Comparison of ENCODE assay signal across 10 cellular contexts in the genomic region with DNA sequence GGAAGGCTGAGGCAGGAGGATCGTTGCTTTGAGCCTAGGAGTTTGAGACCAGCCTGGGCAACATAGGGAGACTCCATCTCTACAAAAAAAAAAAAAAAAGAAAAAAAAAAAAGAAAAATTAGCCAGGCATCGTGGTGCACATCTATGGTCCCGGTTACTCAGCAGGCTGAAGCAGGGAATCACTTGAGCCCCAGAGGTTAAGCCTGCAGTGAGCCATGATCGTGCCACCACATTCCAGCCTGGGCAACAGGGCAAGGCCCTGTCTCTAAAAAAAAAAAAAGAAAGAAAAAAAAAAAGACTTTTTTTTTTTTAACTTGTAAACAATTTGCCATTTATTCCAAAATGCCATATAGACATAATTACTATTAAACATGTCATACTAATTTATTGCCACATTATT.
A peak's percentile ranks its signal among the peaks of the same experiment; 100 is the strongest.
DNase-seq lines count a peak whose midpoint lies in the region; ATAC-seq and TF ChIP-seq lines count a peak whose summit lies in the region.
"Had no signal": no experiment of that assay in that cellular context is flagged by ENCODE, and none has a peak within 500 bp of the region (broad histone marks: within the 10 kb centered on the region; RNA-seq: fewer than 3 reads in every experiment).

No MANE protein-coding gene starts in this region.

- H3K27ac Mint-ChIP-seq in activated naive CD4-positive, alpha-beta T cell treated with anti-CD3 and anti-CD28 coated beads for 36 hours, result peak overlapping the region; percentile 97
- H3K27ac Mint-ChIP-seq in activated T-helper 2 cell treated with anti-CD3 and anti-CD28 coated beads, Interferon-gamma antibody, Interleukin-2, Interleukin-4, amounts not matched to agents 10 μg/mL and 5 μg/mL and 100 μg/mL, durations not matched to agents 14 hours and 24 hours and 36 hours, result peak overlapping the region; percentile 97

- peaks cover 17 to 31% of the 10 kb centered on the region in 2 donors for H3K4me1 ChIP-seq in muscle layer of duodenum (ENCODE audit: control insufficient read depth in 1 of 2, insufficient read depth in 2 of 2, low read length in 2 of 2)
- peaks cover 49 to 73% of the 10 kb centered on the region in 2 donors for H3K4me1 ChIP-seq in thyroid gland

- DNase-seq in activated naive CD4-positive, alpha-beta T cell treated with anti-CD3 and anti-CD28 coated beads for 36 hours, result no peak
- DNase-seq in activated naive CD4-positive, alpha-beta T cell treated with anti-CD3 and anti-CD28 coated beads, Interleukin-2, amount 50 U/mL, for 16 hours, result no peak
- no peak for DNase-seq in activated T-helper 2 cell treated with anti-CD3 and anti-CD28 coated beads, Interferon-gamma antibody, Interleukin-2, Interleukin-4, amounts not matched to agents 10 μg/mL and 5 μg/mL and 100 μg/mL, durations not matched to agents 14 hours and 24 hours and 36 hours (ENCODE audit: low spot score)
- peak; percentile 83 to 84 for DNase-seq in thyroid gland
- no peak for DNase-seq in SW480 (ENCODE audit: low spot score)
- DNase-seq in H7, result no peak
- DNase-seq: dermis blood vessel endothelial cell had no signal

- no peaks in the 10 kb centered on the region for H3K9me3 Mint-ChIP-seq in activated naive CD4-positive, alpha-beta T cell treated with anti-CD3 and anti-CD28 coated beads for 36 hours
- no peaks in the 10 kb centered on the region for H3K9me3 Mint-ChIP-seq in activated T-helper 2 cell treated with anti-CD3 and anti-CD28 coated beads, Interferon-gamma antibody, Interleukin-2, Interleukin-4, amounts not matched to agents 10 μg/mL and 5 μg/mL and 100 μg/mL, durations not matched to agents 14 hours and 24 hours and 36 hours

- CTCF ChIA-PET in activated naive CD4-positive, alpha-beta T cell treated with anti-CD3 and anti-CD28 coated beads for 36 hours (lab: Charles Lee), result interaction anchor here (0.7 to 9.3 kb wide), 2 partner anchors 14 to 19 kb away, joined by 6 to 72 read pairs; no protein-coding TSS in a partner anchor

- TF ChIP-seq POLR2A in thyroid gland (IDR thresholded peaks at IDR 0.05), result no peak

- H3K36me3 Mint-ChIP-seq in activated naive CD4-positive, alpha-beta T cell treated with anti-CD3 and anti-CD28 coated beads for 36 hours (ENCODE audit: low read depth), result peaks cover 5% of the 10 kb centered on the region
- peaks cover 22% of the 10 kb centered on the region for H3K36me3 Mint-ChIP-seq in activated T-helper 2 cell treated with anti-CD3 and anti-CD28 coated beads, Interferon-gamma antibody, Interleukin-2, Interleukin-4, amounts not matched to agents 10 μg/mL and 5 μg/mL and 100 μg/mL, durations not matched to agents 14 hours and 24 hours and 36 hours (ENCODE audit: low read depth)

- intact Hi-C loops in activated naive CD4-positive, alpha-beta T cell treated with anti-CD3 and anti-CD28 coated beads for 36 hours (cut with micrococcal nuclease), result loop anchor here (1.0 to 5.0 kb wide), 4 partner anchors 25 to 216 kb away; a partner anchor contains a TSS
- intact Hi-C loops in activated T-helper 2 cell treated with anti-CD3 and anti-CD28 coated beads, Interferon-gamma antibody, Interleukin-2, Interleukin-4, amounts not matched to agents 10 μg/mL and 5 μg/mL and 100 μg/mL, durations not matched to agents 14 hours and 24 hours and 36 hours (cut with micrococcal nuclease), result loop anchor here (5.0 kb wide), 2 partner anchors 41 to 99 kb away; no protein-coding TSS in a partner anchor
- intact Hi-C loops in thyroid gland (cut with DNase I), result no loop called here

- H3K27ac ChIP-seq in muscle layer of duodenum (ENCODE audit: low read length), result peak overlapping the region; percentile 68
- H3K27ac ChIP-seq in thyroid gland, result peak overlapping the region; percentile 86 to 98 (median 98)
- H3K27ac ChIP-seq: SK-N-MC had no signal

- H3K4me1 Mint-ChIP-seq in activated naive CD4-positive, alpha-beta T cell treated with anti-CD3 and anti-CD28 coated beads for 36 hours (ENCODE audit: low read depth), result peaks cover 82% of the 10 kb centered on the region
- peaks cover 80% of the 10 kb centered on the region for H3K4me1 Mint-ChIP-seq in activated T-helper 2 cell treated with anti-CD3 and anti-CD28 coated beads, Interferon-gamma antibody, Interleukin-2, Interleukin-4, amounts not matched to agents 10 μg/mL and 5 μg/mL and 100 μg/mL, durations not matched to agents 14 hours and 24 hours and 36 hours (ENCODE audit: low read depth)

- H3K27me3 ChIP-seq in muscle layer of duodenum (ENCODE audit: low read depth, low read length) (no peaks in the 10 kb centered on the region), thyroid gland (no peaks in the 10 kb centered on the region), H7 (ENCODE audit: control insufficient read depth, insufficient read depth, low read length) (no peaks in the 10 kb centered on the region)

- H3K4me3 Mint-ChIP-seq in activated naive CD4-positive, alpha-beta T cell treated with anti-CD3 and anti-CD28 coated beads for 36 hours, result peak overlapping the region; percentile 38
- H3K4me3 Mint-ChIP-seq in activated T-helper 2 cell treated with anti-CD3 and anti-CD28 coated beads, Interferon-gamma antibody, Interleukin-2, Interleukin-4, amounts not matched to agents 10 μg/mL and 5 μg/mL and 100 μg/mL, durations not matched to agents 14 hours and 24 hours and 36 hours (ENCODE audit: low read depth), result peak overlapping the region; percentile 75

- no peaks in the 10 kb centered on the region for H3K9me3 ChIP-seq in muscle layer of duodenum (ENCODE audit: control insufficient read depth in 1 of 2, low read length in 2 of 2)
- no peaks in the 10 kb centered on the region for H3K9me3 ChIP-seq in thyroid gland

- 21 to 29% methylated on average over 4 of the region's 4 CpGs for WGBS in thyroid gland, 2 donors

- no peak overlapping the region for H3K4me3 ChIP-seq in muscle layer of duodenum (ENCODE audit: low read depth in 1 of 2, low read length in 2 of 2)
- no peak overlapping the region for H3K4me3 ChIP-seq in thyroid gland (replicated peaks in 1 of 3)
- no peak overlapping the region for H3K4me3 ChIP-seq in H7 (ENCODE audit: insufficient read depth, low read depth, low read length)
- H3K4me3 ChIP-seq: SK-N-MC had no signal

- no peaks in the 10 kb centered on the region for H3K27me3 Mint-ChIP-seq in activated naive CD4-positive, alpha-beta T cell treated with anti-CD3 and anti-CD28 coated beads for 36 hours (ENCODE audit: low read depth)
- H3K27me3 Mint-ChIP-seq in activated T-helper 2 cell treated with anti-CD3 and anti-CD28 coated beads, Interferon-gamma antibody, Interleukin-2, Interleukin-4, amounts not matched to agents 10 μg/mL and 5 μg/mL and 100 μg/mL, durations not matched to agents 14 hours and 24 hours and 36 hours (ENCODE audit: low read depth), result no peaks in the 10 kb centered on the region

- TF ChIP-seq CTCF in thyroid gland (IDR thresholded peaks at IDR 0.05), result no peak

- ATAC-seq in GM18870 (IDR thresholded peaks at IDR 0.05; ENCODE audit: unreplicated experiment), result no peak

- H3K36me3 ChIP-seq in muscle layer of duodenum (ENCODE audit: control insufficient read depth in 1 of 2, insufficient read depth in 2 of 2, low read length in 2 of 2) (no peaks in the 10 kb centered on the region), thyroid gland (no peaks in the 10 kb centered on the region), H7 (replicated peaks; ENCODE audit: control insufficient read depth, insufficient read depth, low read length) (no peaks in the 10 kb centered on the region)

Comparison
In these comparisons a context has a peak if more than half of its experiments do, and no peak if none do; other contexts are left out.
1. DNase-seq: peak in thyroid gland (2 of 2); none in activated naive CD4-positive, alpha-beta T cell treated with anti-CD3 and anti-CD28 coated beads for 36 hours (single experiment), activated naive CD4-positive, alpha-beta T cell treated with anti-CD3 and anti-CD28 coated beads, Interleukin-2, amount 50 U/mL, for 16 hours (single experiment), activated T-helper 2 cell treated with anti-CD3 and anti-CD28 coated beads, Interferon-gamma antibody, Interleukin-2, Interleukin-4, amounts not matched to agents 10 μg/mL and 5 μg/mL and 100 μg/mL, durations not matched to agents 14 hours and 24 hours and 36 hours (single experiment), SW480 (single experiment) and H7 (single experiment).